In genomic region chr12:128930591-128930990, GRCh38 we compare ENCODE assay signal across 21 cellular contexts.
DNase-seq lines count a peak whose midpoint lies in the region; ATAC-seq and TF ChIP-seq lines count a peak whose summit lies in the region.
"Had no signal": no experiment of that assay in that cellular context is flagged by ENCODE, and none has a peak within 500 bp of the region (broad histone marks: within the 10 kb centered on the region; RNA-seq: fewer than 3 reads in every experiment).

No MANE protein-coding gene starts in this region.

- H3K27me3 Mint-ChIP-seq in glutamatergic neuron (ENCODE audit: unreplicated experiment) (peaks cover 6% of the 10 kb centered on the region), chondrocyte (ENCODE audit: low read depth) (no peaks in the 10 kb centered on the region)
- no peaks in the 10 kb centered on the region for H3K27me3 Mint-ChIP-seq in activated CD8-positive, alpha-beta T cell treated with anti-CD3 and anti-CD28 coated beads, Interleukin-2, amount 10 ng/mL, durations not matched to agents 7 days and 5 days (ENCODE audit: low read depth)

- H3K9me3 Mint-ChIP-seq in glutamatergic neuron (ENCODE audit: unreplicated experiment), result peaks cover 19% of the 10 kb centered on the region
- H3K9me3 Mint-ChIP-seq in chondrocyte (ENCODE audit: low read depth), result peaks cover 5% of the 10 kb centered on the region
- no peaks in the 10 kb centered on the region for H3K9me3 Mint-ChIP-seq in activated CD8-positive, alpha-beta T cell treated with anti-CD3 and anti-CD28 coated beads, Interleukin-2, amount 10 ng/mL, durations not matched to agents 7 days and 5 days (ENCODE audit: insufficient read depth)
- H3K9me3 Mint-ChIP-seq: activated naive CD8-positive, alpha-beta T cell treated with anti-CD3 and anti-CD28 coated beads for 36 hours; mesothelial cell of epicardium; nephron had no signal

- TF ChIP-seq CTCF in HL-60 (IDR thresholded peaks at IDR 0.05; ENCODE audit: insufficient read depth, low read length) (no peak), glutamatergic neuron (IDR thresholded peaks at IDR 0.05; ENCODE audit: partially characterized antibody, unreplicated experiment) (no peak), chondrocyte (IDR thresholded peaks at IDR 0.05) (no peak)

- H3K4me3 Mint-ChIP-seq in glutamatergic neuron (ENCODE audit: unreplicated experiment) (no peak overlapping the region), chondrocyte (ENCODE audit: unreplicated experiment) (no peak overlapping the region)
- no peak overlapping the region for H3K4me3 Mint-ChIP-seq in activated CD8-positive, alpha-beta T cell treated with anti-CD3 and anti-CD28 coated beads, Interleukin-2, amount 10 ng/mL, durations not matched to agents 7 days and 5 days
- H3K4me3 Mint-ChIP-seq: activated CD4-positive, alpha-beta T cell treated with anti-CD3 and anti-CD28 coated beads for 36 hours; activated naive CD8-positive, alpha-beta T cell treated with anti-CD3 and anti-CD28 coated beads for 36 hours; mesothelial cell of epicardium; nephron had no signal

- DNase-seq in HL-60 (ENCODE audit: low read depth in 1 of 2, low spot score in 1 of 2) (no peak), NCI-H146 (lab: John Stamatoyannopoulos, UW) (peak; percentile 85), NCI-H345 treated with DMSO at 0.1 percent for 48 hours (lab: John Stamatoyannopoulos, UW; ENCODE audit: unreplicated experiment) (peak; percentile 82), glutamatergic neuron (peak; percentile 41), chondrocyte (ENCODE audit: low spot score) (no peak)
- no peak for DNase-seq in activated CD8-positive, alpha-beta T cell treated with anti-CD3 and anti-CD28 coated beads, Interleukin-2, amount 10 ng/mL, durations not matched to agents 7 days and 5 days
- DNase-seq: activated CD4-positive, alpha-beta T cell treated with anti-CD3 and anti-CD28 coated beads for 36 hours; activated naive CD8-positive, alpha-beta T cell treated with anti-CD3 and anti-CD28 coated beads for 36 hours; Caco-2; central memory CD4-positive, alpha-beta T cell; GM23248; left ventricle myocardium inferior; NCI-H2081; Peyer's patch; psoas muscle; SJCRH30 had no signal

- H3K27me3 ChIP-seq in HL-60 (ENCODE audit: insufficient read depth, poor library complexity, severe bottlenecking), result no peaks in the 10 kb centered on the region
- H3K27me3 ChIP-seq: Peyer's patch, SJCRH30 had no signal

- peak overlapping the region; percentile 32; the same call in 1 of the 2 replicates for H3K27ac ChIP-seq in HL-60 (replicated peaks)
- H3K27ac ChIP-seq: epithelial cell of prostate, GM23248, left ventricle myocardium inferior, Peyer's patch, psoas muscle, SJCRH30 had no signal

- H3K4me1 Mint-ChIP-seq in glutamatergic neuron (ENCODE audit: low read depth, unreplicated experiment) (peaks cover 8% of the 10 kb centered on the region), chondrocyte (ENCODE audit: low read depth) (no peaks in the 10 kb centered on the region)
- H3K4me1 Mint-ChIP-seq in activated CD8-positive, alpha-beta T cell treated with anti-CD3 and anti-CD28 coated beads, Interleukin-2, amount 10 ng/mL, durations not matched to agents 7 days and 5 days (ENCODE audit: low read depth), result no peaks in the 10 kb centered on the region
- H3K4me1 Mint-ChIP-seq: mesothelial cell of epicardium, nephron had no signal

- no peak for ATAC-seq in HG03439 (IDR thresholded peaks at IDR 0.05; ENCODE audit: unreplicated experiment)
- ATAC-seq in HG03095 (IDR thresholded peaks at IDR 0.05; ENCODE audit: unreplicated experiment), result no peak
- no peak for ATAC-seq in activated CD8-positive, alpha-beta T cell treated with anti-CD3 and anti-CD28 coated beads, Interleukin-2, amount 10 ng/mL, durations not matched to agents 7 days and 5 days
- ATAC-seq: activated CD4-positive, alpha-beta T cell treated with anti-CD3 and anti-CD28 coated beads for 36 hours; psoas muscle had no signal

- CTCF ChIA-PET in activated CD8-positive, alpha-beta T cell treated with anti-CD3 and anti-CD28 coated beads, Interleukin-2, amount 10 ng/mL, durations not matched to agents 7 days and 5 days (lab: Charles Lee), result no interaction called here

- H3K27ac Mint-ChIP-seq in glutamatergic neuron (ENCODE audit: unreplicated experiment) (peak overlapping the region; percentile 91), chondrocyte (ENCODE audit: unreplicated experiment) (no peak overlapping the region)
- H3K27ac Mint-ChIP-seq in activated CD8-positive, alpha-beta T cell treated with anti-CD3 and anti-CD28 coated beads, Interleukin-2, amount 10 ng/mL, durations not matched to agents 7 days and 5 days, result no peak overlapping the region
- H3K27ac Mint-ChIP-seq: activated CD4-positive, alpha-beta T cell treated with anti-CD3 and anti-CD28 coated beads for 36 hours; activated naive CD8-positive, alpha-beta T cell treated with anti-CD3 and anti-CD28 coated beads for 36 hours; mesothelial cell of epicardium; nephron had no signal

- H3K4me3 ChIP-seq in HL-60 (replicated peaks; ENCODE audit: insufficient read depth, low read length), result no peak overlapping the region
- H3K4me3 ChIP-seq: GM23248, left ventricle myocardium inferior, Peyer's patch, psoas muscle, SJCRH30 had no signal

- H3K36me3 Mint-ChIP-seq in glutamatergic neuron (ENCODE audit: unreplicated experiment) (no peaks in the 10 kb centered on the region), chondrocyte (ENCODE audit: low read depth) (peaks cover 2% of the 10 kb centered on the region)
- H3K36me3 Mint-ChIP-seq in activated CD8-positive, alpha-beta T cell treated with anti-CD3 and anti-CD28 coated beads, Interleukin-2, amount 10 ng/mL, durations not matched to agents 7 days and 5 days (ENCODE audit: low read depth), result no peaks in the 10 kb centered on the region
- H3K36me3 Mint-ChIP-seq: activated naive CD8-positive, alpha-beta T cell treated with anti-CD3 and anti-CD28 coated beads for 36 hours; mesothelial cell of epicardium had no signal

- POLR2A ChIA-PET in activated CD8-positive, alpha-beta T cell treated with anti-CD3 and anti-CD28 coated beads, Interleukin-2, amount 10 ng/mL, durations not matched to agents 7 days and 5 days (lab: Charles Lee), result no interaction called here

Comparison
In these comparisons a context has a peak if more than half of its experiments do, and no peak if none do; other contexts are left out.
1. DNase-seq: peak in NCI-H146 (single experiment), NCI-H345 treated with DMSO at 0.1 percent for 48 hours (single experiment) and glutamatergic neuron (single experiment); none in HL-60 (0 of 2), chondrocyte (single experiment) and activated CD8-positive, alpha-beta T cell treated with anti-CD3 and anti-CD28 coated beads, Interleukin-2, amount 10 ng/mL, durations not matched to agents 7 days and 5 days (single experiment).